ENCODE assay signal across 18 cellular contexts in the genomic region with DNA sequence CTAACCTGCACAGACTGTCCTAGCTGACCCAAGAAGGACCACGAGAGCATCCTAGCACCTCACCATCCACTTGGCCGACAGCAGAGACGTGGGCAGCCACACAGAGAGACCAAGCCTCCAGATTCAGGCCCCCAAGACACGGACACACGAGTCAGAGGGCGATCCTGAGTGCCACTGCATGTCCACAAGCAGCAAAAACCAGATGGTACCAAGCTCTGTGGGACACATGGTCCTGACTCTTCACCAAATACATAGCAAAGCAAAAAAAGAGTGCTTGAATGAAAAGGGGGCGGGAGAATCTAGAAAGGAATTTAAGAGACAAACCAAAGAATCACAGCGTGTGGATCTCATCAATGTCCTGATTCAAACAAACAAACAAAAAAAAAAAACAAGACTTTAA. TPM values are rescaled to one million over a fixed set of nuclear protein-coding genes. Genes with fewer than 3 reads are reported as not detected.
DNase-seq lines count a peak whose midpoint lies in the region; ATAC-seq and TF ChIP-seq lines count a peak whose summit lies in the region.
"Had no signal": no experiment of that assay in that cellular context is flagged by ENCODE, and none has a peak within 500 bp of the region (broad histone marks: within the 10 kb centered on the region; RNA-seq: fewer than 3 reads in every experiment).

No MANE protein-coding gene starts in this region.

- H3K27ac ChIP-seq in heart left ventricle (peak overlapping the region; percentile 72 to 90 (median 80)), neutrophil (peak overlapping the region; percentile 62), uterus (peak overlapping the region; percentile 73 to 87)

- no peak for TF ChIP-seq POLR2A in heart left ventricle (IDR thresholded peaks at IDR 0.05)
- no peak for TF ChIP-seq POLR2A in uterus (IDR thresholded peaks at IDR 0.05)

- H3K4me1 ChIP-seq in heart left ventricle (peaks cover 30 to 86% (median 67%) of the 10 kb centered on the region in 12 donors), neutrophil (ENCODE audit: control insufficient read depth in 1 of 2, insufficient read depth in 1 of 2, low read depth in 1 of 2, low read length in 1 of 2) (peaks cover 35 to 41% of the 10 kb centered on the region in 2 experiments), uterus (peaks cover 13 to 29% of the 10 kb centered on the region in 2 donors)

- no peak for TF ChIP-seq CTCF in heart left ventricle (IDR thresholded peaks at IDR 0.05)
- TF ChIP-seq CTCF in neutrophil (IDR thresholded peaks at IDR 0.05): no peak
- no peak for TF ChIP-seq CTCF in uterus (IDR thresholded peaks at IDR 0.05)

- H3K4me3 ChIP-seq in heart left ventricle (no peak overlapping the region), neutrophil (ENCODE audit: low read depth in 1 of 2, low read length in 1 of 2) (peak overlapping the region; percentile 49 to 61), uterus (no peak overlapping the region)

- H3K27me3 ChIP-seq in heart left ventricle: no peaks in the 10 kb centered on the region
- no peaks in the 10 kb centered on the region for H3K27me3 ChIP-seq in neutrophil
- no peaks in the 10 kb centered on the region for H3K27me3 ChIP-seq in uterus

- peaks cover 3 to 11% (median 8%) of the 10 kb centered on the region in 9 donors for H3K36me3 ChIP-seq in heart left ventricle
- H3K36me3 ChIP-seq in neutrophil: peaks cover 10% of the 10 kb centered on the region
- H3K36me3 ChIP-seq in uterus: no peaks in the 10 kb centered on the region

- DNase-seq in heart left ventricle: no peak
- DNase-seq in cardiac septum (ENCODE audit: low spot score): no peak
- peak; percentile 72 for DNase-seq in epidermal melanocyte (ENCODE audit: insufficient read length, low spot score)
- DNase-seq in uterus: no peak
- DNase-seq in activated effector memory CD4-positive, alpha-beta T cell treated with Interleukin-2 at 50 U/mL for 16 hours: no peak
- DNase-seq: ACHN; activated CD4-positive, alpha-beta T cell treated with anti-CD3 and anti-CD28 coated beads, Interleukin-2, amount 10 ng/mL, durations not matched to agents 7 days and 5 days; anterior cingulate cortex; DMS 273 treated with DMSO at 0.1 percent for 48 hours; effector CD8-positive, alpha-beta T cell; islet precursor cell; NCI-H187 treated with DMSO at 0.1 percent for 48 hours; NCI-H748 treated with DMSO at 0.1 percent for 48 hours; stimulated activated naive CD8-positive, alpha-beta T cell treated with anti-CD3 and anti-CD28 coated beads, Interleukin-15, amount 100 ng/mL, for 72 hours had no signal

- intact Hi-C loops in heart left ventricle (cut with DNase I): loop anchor here in 4 of 10 donors (5.0 kb wide), 1 partner anchor 38 kb away; no protein-coding TSS in a partner anchor
- intact Hi-C loops in cardiac septum (cut with DNase I): loop anchor here (2.0 kb wide), 1 partner anchor 38 kb away; no protein-coding TSS in a partner anchor
- intact Hi-C loops in uterus (cut with DNase I; ENCODE audit: low total_unique reads): no loop called here

- H3K9me3 ChIP-seq in heart left ventricle (no peaks in the 10 kb centered on the region), neutrophil (no peaks in the 10 kb centered on the region), uterus (no peaks in the 10 kb centered on the region)

- no peak for ATAC-seq in heart left ventricle
- no peak for ATAC-seq in GM18867 (IDR thresholded peaks at IDR 0.05; ENCODE audit: unreplicated experiment)
- ATAC-seq in HG03097 (IDR thresholded peaks at IDR 0.05; ENCODE audit: low FRiP score, unreplicated experiment): no peak
- ATAC-seq: HCT116; stimulated activated naive CD8-positive, alpha-beta T cell treated with anti-CD3 and anti-CD28 coated beads, Interleukin-15, amount 100 ng/mL, for 72 hours had no signal

- 52 to 72% (median 63%) methylated on average over 8 of the region's 8 CpGs for WGBS in heart left ventricle, 4 donors

RNA-seq across cellular contexts. Expression of gene MLLT1, which starts 45.2 kb away (rescaled TPM):
- 10 to 100 TPM; 21.0 to 45.9 (median 34.9) TPM for total RNA-seq in heart left ventricle
- polyA plus RNA-seq in heart left ventricle: 10 to 100 TPM; 17.8 to 38.2 TPM
- total RNA-seq in cardiac septum: 30.6 TPM
- 100 to 1,000 TPM in 1 of 4 donors, 10 to 100 TPM in 2, 1 to 10 TPM in 1; 5.9 to 103 (median 13.3) TPM for total RNA-seq in uterus

Comparison
In these comparisons a context has a peak if more than half of its experiments do, and no peak if none do; other contexts are left out.
1. H3K4me3 ChIP-seq: peak in neutrophil (2 of 2); none in heart left ventricle (0 of 12) and uterus (0 of 2).
2. Peak in every context shown above with its lines, with median percentiles within 50 percentile points of each other: H3K27ac ChIP-seq.